In genomic region chr11:66480116-66480938, GRCh38 we compare ENCODE assay signal across 8 cellular contexts. TPM values are rescaled to one million over a fixed set of nuclear protein-coding genes. Genes with fewer than 3 reads are reported as not detected.
DNase-seq lines count a peak whose midpoint lies in the region; ATAC-seq and TF ChIP-seq lines count a peak whose summit lies in the region.

Gene DPP3, plus strand, starts transcription at chr11:66480434. Its CDS starts 1,767 bp downstream, at chr11:66482201.

- peak within 1 kb of the TSS; percentile 57 for H3K27ac ChIP-seq in OCI-LY3 (ENCODE audit: low read length)

- H3K27me3 ChIP-seq in OCI-LY3 (ENCODE audit: low read depth, low read length) (no peaks in the 10 kb centered on the region), mononuclear cell (ENCODE audit: insufficient read depth, low read length) (no peaks in the 10 kb centered on the region)

- H3K4me1 ChIP-seq in OCI-LY3 (ENCODE audit: low read length), result peaks cover 8% of the 10 kb centered on the region
- H3K4me1 ChIP-seq in mononuclear cell (ENCODE audit: insufficient read depth, low read length), result peaks cover 20% of the 10 kb centered on the region

- DNase-seq in D341Med (ENCODE audit: low spot score) (peak; percentile 99), HuH-7 (ENCODE audit: low spot score) (peak; percentile 100), activated T-cell treated with anti-CD3 and anti-CD28 coated beads for 1 hour (ENCODE audit: low read depth) (peak; percentile 93), epidermal melanocyte (ENCODE audit: insufficient read length, low spot score) (peak; percentile 99)
- peak; percentile 87 to 90 for DNase-seq in stimulated activated CD8-positive, alpha-beta memory T cell treated with anti-CD3 and anti-CD28 coated beads, Interleukin-4, amount 100 ng/mL, for 1 hour (ENCODE audit: low read depth in 2 of 2, low spot score in 1 of 2)

- H4K20me1 ChIP-seq in OCI-LY3 (ENCODE audit: insufficient read depth, low read length), result no peaks in the 10 kb centered on the region

- H3K9me3 ChIP-seq in OCI-LY3 (ENCODE audit: insufficient read depth, low read length), result no peaks in the 10 kb centered on the region
- no peaks in the 10 kb centered on the region for H3K9me3 ChIP-seq in mononuclear cell (ENCODE audit: low read depth, low read length)

- H2AFZ ChIP-seq in OCI-LY3 (ENCODE audit: low read depth, low read length), result peak within 1 kb of the TSS; percentile 69

- TF ChIP-seq CTCF in OCI-LY3 (IDR thresholded peaks at IDR 0.05; ENCODE audit: low read depth, low read length), result no peak

- peak within 1 kb of the TSS; percentile 86 for H3K9ac ChIP-seq in OCI-LY3 (ENCODE audit: low read length)

- peaks cover 7% of the 10 kb centered on the region for H3K36me3 ChIP-seq in OCI-LY3 (replicated peaks; ENCODE audit: low read depth, low read length)

- H3K4me3 ChIP-seq in OCI-LY3 (ENCODE audit: low read length), result peak within 1 kb of the TSS; percentile 89
- H3K4me3 ChIP-seq in mononuclear cell (ENCODE audit: low read length), result peak within 1 kb of the TSS; percentile 77

- peaks cover 23% of the 10 kb centered on the region for H3K79me2 ChIP-seq in OCI-LY3 (ENCODE audit: low read length)

- H3K4me2 ChIP-seq in OCI-LY3 (ENCODE audit: low read length), result peak within 1 kb of the TSS; percentile 97

- ATAC-seq in GM21515 (IDR thresholded peaks at IDR 0.05; ENCODE audit: unreplicated experiment), result peak; percentile 80

RNA-seq across cellular contexts. Expression of gene DPP3, which starts in this region (rescaled TPM):
- total RNA-seq in mononuclear cell, result 15.2 TPM

Comparison
In these comparisons a context has a peak if more than half of its experiments do, and no peak if none do; other contexts are left out.
1. Peak in every context shown above with its lines: DNase-seq, ATAC-seq, H3K4me3 ChIP-seq and H3K27ac ChIP-seq.